Comparison of ENCODE assay signal across 15 cellular contexts in genomic region chr22:20033045-20033706, GRCh38.
DNase-seq lines count a peak whose midpoint lies in the region; ATAC-seq and TF ChIP-seq lines count a peak whose summit lies in the region.
"Had no signal": no experiment of that assay in that cellular context is flagged by ENCODE, and none has a peak within 500 bp of the region (broad histone marks: within the 10 kb centered on the region; RNA-seq: fewer than 3 reads in every experiment).

No MANE protein-coding gene starts in this region.

- H3K27ac ChIP-seq in 22Rv1, result peak overlapping the region; percentile 62
- no peak overlapping the region for H3K27ac ChIP-seq in RWPE2 (ENCODE audit: poor library complexity, severe bottlenecking)
- H3K27ac ChIP-seq: Peyer's patch had no signal

- no peaks in the 10 kb centered on the region for H3K27me3 ChIP-seq in RWPE2 (ENCODE audit: insufficient read depth, poor library complexity, severe bottlenecking)
- H3K27me3 ChIP-seq: Peyer's patch had no signal

- 0 out of 2 replicates have a peak, but pooled peaks cover 4% of the 10 kb centered on the region for H3K36me3 ChIP-seq in RWPE2 (ENCODE audit: low read depth)

- intact Hi-C loops in head of caudate nucleus (cut with DNase I), result no loop called here

- no peak overlapping the region for H3K4me3 ChIP-seq in RWPE2 (ENCODE audit: severe bottlenecking)
- H3K4me3 ChIP-seq: Peyer's patch, skin epidermis had no signal

- DNase-seq in RWPE2 (ENCODE audit: low spot score) (peak; percentile 46), head of caudate nucleus (peak in 39 of 42 donors; percentile 16 to 79 (median 59)), nucleus accumbens (lab: John Stamatoyannopoulos, UW) (peak in 39 of 56 donors; percentile 11 to 71 (median 46))
- DNase-seq in activated CD4-positive, alpha-beta T cell treated with anti-CD3 and anti-CD28 coated beads, Interleukin-2, amount 50 U/mL, for 1 hour, result no peak
- DNase-seq in stimulated activated naive CD4-positive, alpha-beta T cell (lab: John Stamatoyannopoulos, UW), result no peak
- DNase-seq: ACHN; activated CD4-positive, alpha-beta T cell treated with anti-CD3 and anti-CD28 coated beads for 48 hours; effector CD4-positive, alpha-beta T cell; naive thymus-derived CD8-positive, alpha-beta T cell; NCI-H510A treated with DMSO at 0.1 percent for 48 hours; Peyer's patch had no signal

- H3K9me3 ChIP-seq in RWPE2 (ENCODE audit: severe bottlenecking), result no peaks in the 10 kb centered on the region
- H3K9me3 ChIP-seq: Peyer's patch had no signal

- no peak for TF ChIP-seq CTCF in 22Rv1 (IDR thresholded peaks at IDR 0.05)
- TF ChIP-seq CTCF in RWPE2 (IDR thresholded peaks at IDR 0.05; ENCODE audit: poor library complexity, severe bottlenecking), result no peak

- ATAC-seq in RWPE2 (ENCODE audit: low read depth) (no peak), HG03108 (IDR thresholded peaks at IDR 0.05; ENCODE audit: unreplicated experiment) (no peak), GM18868 (IDR thresholded peaks at IDR 0.05; ENCODE audit: unreplicated experiment) (no peak)
- ATAC-seq: naive thymus-derived CD8-positive, alpha-beta T cell had no signal

- peaks cover 7% of the 10 kb centered on the region for H3K4me1 ChIP-seq in RWPE2 (ENCODE audit: insufficient read depth, poor library complexity, severe bottlenecking)

Comparison
In these comparisons a context has a peak if more than half of its experiments do, and no peak if none do; other contexts are left out.
1. DNase-seq: peak in RWPE2 (single experiment), head of caudate nucleus (39 of 42) and nucleus accumbens (39 of 56); none in activated CD4-positive, alpha-beta T cell treated with anti-CD3 and anti-CD28 coated beads, Interleukin-2, amount 50 U/mL, for 1 hour (single experiment) and stimulated activated naive CD4-positive, alpha-beta T cell (0 of 6).